In genomic region chr2:20106746-20107145, GRCh38 we compare ENCODE assay signal across 8 cellular contexts. TPM values are rescaled to one million over a fixed set of nuclear protein-coding genes. Genes with fewer than 3 reads are reported as not detected.
A peak's percentile ranks its signal among the peaks of the same experiment; 100 is the strongest.
DNase-seq lines count a peak whose midpoint lies in the region; ATAC-seq and TF ChIP-seq lines count a peak whose summit lies in the region.

No MANE protein-coding gene starts in this region.

- peak overlapping the region; percentile 64 for H3K4me3 Mint-ChIP-seq in WTC11

- no peaks in the 10 kb centered on the region for H4K20me1 ChIP-seq in osteoblast (ENCODE audit: insufficient read depth, low read length)

- peaks cover 43% of the 10 kb centered on the region for H3K27me3 Mint-ChIP-seq in WTC11 (ENCODE audit: low read depth)

- DNase-seq in DMS79 treated with DMSO at 0.1 percent for 48 hours (lab: John Stamatoyannopoulos, UW) (peak; percentile 39), WTC11 (ENCODE audit: low spot score) (peak; percentile 91), osteoblast (ENCODE audit: insufficient read length, low spot score, missing footprints) (no peak), SW480 (ENCODE audit: low spot score) (no peak), AG20443 (ENCODE audit: low spot score) (no peak)

- WGBS in esophagus, 2 donors: 18 to 22% methylated on average over 29 to 34 of the region's 34 CpGs

- H3K27me3 ChIP-seq in esophagus (ENCODE audit: control insufficient read depth in 1 of 2, insufficient read depth in 2 of 2, low read length in 2 of 2) (no peaks in the 10 kb centered on the region), osteoblast (ENCODE audit: insufficient read depth, low read length) (no peaks in the 10 kb centered on the region)

- H3K27ac Mint-ChIP-seq in WTC11: no peak overlapping the region

- CTCF ChIA-PET in WTC11 (lab: Charles Lee): interaction anchor here (0.6 to 3.8 kb wide), 32 partner anchors 8 to 340 kb away, joined by 3 to 38 read pairs (median 6); partner anchors contain the start of genes LAPTM4A, RHOB, SDC1 and WDR35

- POLR2A ChIA-PET in WTC11 (lab: Charles Lee): interaction anchor here (1.3 kb wide), 1 partner anchor 119 kb away, joined by 3 read pairs; the partner anchor contains the start of gene SDC1

- peaks cover 0 to 3% of the 10 kb centered on the region in 2 donors for H3K9me3 ChIP-seq in esophagus (ENCODE audit: control insufficient read depth in 2 of 2, insufficient read depth in 1 of 2, low read depth in 1 of 2, low read length in 1 of 2)
- H3K9me3 ChIP-seq in osteoblast (ENCODE audit: low read depth, low read length): no peaks in the 10 kb centered on the region

- peaks cover 0 to 13% of the 10 kb centered on the region in 2 donors for H3K4me1 ChIP-seq in esophagus (ENCODE audit: control insufficient read depth in 2 of 2, insufficient read depth in 2 of 2, low read length in 1 of 2)
- H3K4me1 ChIP-seq in osteoblast (ENCODE audit: insufficient read depth, low read length): no peaks in the 10 kb centered on the region

- H3K4me1 Mint-ChIP-seq in WTC11: peaks cover 7% of the 10 kb centered on the region

- H3K36me3 ChIP-seq in esophagus (ENCODE audit: control insufficient read depth in 2 of 2, insufficient read depth in 2 of 2, low read length in 1 of 2) (no peaks in the 10 kb centered on the region), osteoblast (ENCODE audit: insufficient read depth, low read length) (no peaks in the 10 kb centered on the region)

- H3K4me2 ChIP-seq in osteoblast (ENCODE audit: insufficient read depth, low read length): peak overlapping the region; percentile 48

- H3K36me3 Mint-ChIP-seq in WTC11: no peaks in the 10 kb centered on the region; the same call in 1 of the 2 replicates

- peak overlapping the region; percentile 7 to 34 for H3K4me3 ChIP-seq in esophagus (ENCODE audit: low read depth in 1 of 2, low read length in 2 of 2)
- H3K4me3 ChIP-seq in osteoblast (ENCODE audit: insufficient read depth, low read length): peak overlapping the region; percentile 60

- peak overlapping the region; percentile 89 for H2AFZ ChIP-seq in osteoblast (ENCODE audit: low read length)

- TF ChIP-seq CTCF in WTC11 (IDR thresholded peaks at IDR 0.05): peak; percentile 55
- peak; percentile 29 for TF ChIP-seq CTCF in osteoblast (IDR thresholded peaks at IDR 0.05; ENCODE audit: extremely low read depth, low read depth, low read length)

- ATAC-seq in WTC11: peak; percentile 92
- no peak for ATAC-seq in GM18861 (IDR thresholded peaks at IDR 0.05; ENCODE audit: unreplicated experiment)
- ATAC-seq in HG03025 (IDR thresholded peaks at IDR 0.05; ENCODE audit: low FRiP score, unreplicated experiment): no peak

- no peaks in the 10 kb centered on the region for H3K79me2 ChIP-seq in osteoblast (ENCODE audit: insufficient read depth, low read length)

- H3K27ac ChIP-seq in esophagus (ENCODE audit: low read depth in 2 of 2, low read length in 1 of 2) (peak overlapping the region in 1 of 2 donors; percentile 11), osteoblast (ENCODE audit: low read depth, low read length) (no peak overlapping the region)

- H3K9me3 Mint-ChIP-seq in WTC11: peaks cover 11% of the 10 kb centered on the region; the same call in 1 of the 2 replicates

TF ChIP-seq in WTC11, 78 proteins besides CTCF, POLR2A, EP300 and RAD21 (continues in another document):
- TF ChIP-seq, protein P1, sequence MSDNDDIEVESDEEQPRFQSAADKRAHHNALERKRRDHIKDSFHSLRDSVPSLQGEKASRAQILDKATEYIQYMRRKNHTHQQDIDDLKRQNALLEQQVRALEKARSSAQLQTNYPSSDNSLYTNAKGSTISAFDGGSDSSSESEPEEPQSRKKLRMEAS (CRISPR knock-in tag; IDR thresholded peaks at IDR 0.05): peak; percentile 98
- TF ChIP-seq GABPB1 (CRISPR knock-in tag; IDR thresholded peaks at IDR 0.05) (no peak), CREB1 (CRISPR knock-in tag; IDR thresholded peaks at IDR 0.05) (no peak), ZNF263 (CRISPR knock-in tag; IDR thresholded peaks at IDR 0.05; ENCODE audit: low read depth) (peak; percentile 40; the same call in 1 of the 2 replicates), USF1 (CRISPR knock-in tag; IDR thresholded peaks at IDR 0.05) (peak; percentile 60; the same call in 1 of the 2 replicates), RELA (CRISPR knock-in tag; IDR thresholded peaks at IDR 0.05; ENCODE audit: borderline replicate concordance) (no peak; the same call in 1 of the 2 replicates), ZNF396 (CRISPR knock-in tag; IDR thresholded peaks at IDR 0.05; ENCODE audit: borderline replicate concordance) (no peak), NR1H2 (CRISPR knock-in tag; IDR thresholded peaks at IDR 0.05) (no peak), GRHL2 (CRISPR knock-in tag; IDR thresholded peaks at IDR 0.05; ENCODE audit: insufficient replicate concordance, severe bottlenecking) (no peak), HMGA2 (CRISPR knock-in tag; IDR thresholded peaks at IDR 0.05) (no peak), NR3C1 (CRISPR knock-in tag; conservative IDR thresholded peaks at IDR 0.05; ENCODE audit: low read depth) (0 out of 2 replicates have a peak, but pooled peaks have one; percentile 75), CREM (CRISPR knock-in tag; IDR thresholded peaks at IDR 0.05) (peak; percentile 67; the same call in 1 of the 2 replicates), NFE2L1 (CRISPR knock-in tag; IDR thresholded peaks at IDR 0.05) (peak; percentile 60; the same call in 1 of the 2 replicates), TEAD1 (CRISPR knock-in tag; IDR thresholded peaks at IDR 0.05) (peak; percentile 87), CDX4 (CRISPR knock-in tag; IDR thresholded peaks at IDR 0.05; ENCODE audit: borderline replicate concordance) (no peak), EMX1 (CRISPR knock-in tag; IDR thresholded peaks at IDR 0.05) (no peak)
- TF ChIP-seq, protein P2, sequence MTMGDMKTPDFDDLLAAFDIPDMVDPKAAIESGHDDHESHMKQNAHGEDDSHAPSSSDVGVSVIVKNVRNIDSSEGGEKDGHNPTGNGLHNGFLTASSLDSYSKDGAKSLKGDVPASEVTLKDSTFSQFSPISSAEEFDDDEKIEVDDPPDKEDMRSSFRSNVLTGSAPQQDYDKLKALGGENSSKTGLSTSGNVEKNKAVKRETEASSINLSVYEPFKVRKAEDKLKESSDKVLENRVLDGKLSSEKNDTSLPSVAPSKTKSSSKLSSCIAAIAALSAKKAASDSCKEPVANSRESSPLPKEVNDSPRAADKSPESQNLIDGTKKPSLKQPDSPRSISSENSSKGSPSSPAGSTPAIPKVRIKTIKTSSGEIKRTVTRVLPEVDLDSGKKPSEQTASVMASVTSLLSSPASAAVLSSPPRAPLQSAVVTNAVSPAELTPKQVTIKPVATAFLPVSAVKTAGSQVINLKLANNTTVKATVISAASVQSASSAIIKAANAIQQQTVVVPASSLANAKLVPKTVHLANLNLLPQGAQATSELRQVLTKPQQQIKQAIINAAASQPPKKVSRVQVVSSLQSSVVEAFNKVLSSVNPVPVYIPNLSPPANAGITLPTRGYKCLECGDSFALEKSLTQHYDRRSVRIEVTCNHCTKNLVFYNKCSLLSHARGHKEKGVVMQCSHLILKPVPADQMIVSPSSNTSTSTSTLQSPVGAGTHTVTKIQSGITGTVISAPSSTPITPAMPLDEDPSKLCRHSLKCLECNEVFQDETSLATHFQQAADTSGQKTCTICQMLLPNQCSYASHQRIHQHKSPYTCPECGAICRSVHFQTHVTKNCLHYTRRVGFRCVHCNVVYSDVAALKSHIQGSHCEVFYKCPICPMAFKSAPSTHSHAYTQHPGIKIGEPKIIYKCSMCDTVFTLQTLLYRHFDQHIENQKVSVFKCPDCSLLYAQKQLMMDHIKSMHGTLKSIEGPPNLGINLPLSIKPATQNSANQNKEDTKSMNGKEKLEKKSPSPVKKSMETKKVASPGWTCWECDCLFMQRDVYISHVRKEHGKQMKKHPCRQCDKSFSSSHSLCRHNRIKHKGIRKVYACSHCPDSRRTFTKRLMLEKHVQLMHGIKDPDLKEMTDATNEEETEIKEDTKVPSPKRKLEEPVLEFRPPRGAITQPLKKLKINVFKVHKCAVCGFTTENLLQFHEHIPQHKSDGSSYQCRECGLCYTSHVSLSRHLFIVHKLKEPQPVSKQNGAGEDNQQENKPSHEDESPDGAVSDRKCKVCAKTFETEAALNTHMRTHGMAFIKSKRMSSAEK (CRISPR knock-in tag; IDR thresholded peaks at IDR 0.05; ENCODE audit: borderline replicate concordance): no peak
- TF ChIP-seq, protein P3, sequence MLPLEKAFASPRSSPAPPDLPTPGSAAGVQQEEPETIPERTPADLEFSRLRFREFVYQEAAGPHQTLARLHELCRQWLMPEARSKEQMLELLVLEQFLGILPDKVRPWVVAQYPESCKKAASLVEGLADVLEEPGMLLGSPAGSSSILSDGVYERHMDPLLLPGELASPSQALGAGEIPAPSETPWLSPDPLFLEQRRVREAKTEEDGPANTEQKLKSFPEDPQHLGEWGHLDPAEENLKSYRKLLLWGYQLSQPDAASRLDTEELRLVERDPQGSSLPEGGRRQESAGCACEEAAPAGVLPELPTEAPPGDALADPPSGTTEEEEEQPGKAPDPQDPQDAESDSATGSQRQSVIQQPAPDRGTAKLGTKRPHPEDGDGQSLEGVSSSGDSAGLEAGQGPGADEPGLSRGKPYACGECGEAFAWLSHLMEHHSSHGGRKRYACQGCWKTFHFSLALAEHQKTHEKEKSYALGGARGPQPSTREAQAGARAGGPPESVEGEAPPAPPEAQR (CRISPR knock-in tag; IDR thresholded peaks at IDR 0.05): no peak
- TF ChIP-seq, protein P4, sequence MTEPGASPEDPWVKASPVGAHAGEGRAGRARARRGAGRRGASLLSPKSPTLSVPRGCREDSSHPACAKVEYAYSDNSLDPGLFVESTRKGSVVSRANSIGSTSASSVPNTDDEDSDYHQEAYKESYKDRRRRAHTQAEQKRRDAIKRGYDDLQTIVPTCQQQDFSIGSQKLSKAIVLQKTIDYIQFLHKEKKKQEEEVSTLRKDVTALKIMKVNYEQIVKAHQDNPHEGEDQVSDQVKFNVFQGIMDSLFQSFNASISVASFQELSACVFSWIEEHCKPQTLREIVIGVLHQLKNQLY (CRISPR knock-in tag; IDR thresholded peaks at IDR 0.05): no peak

RNA-seq across cellular contexts. Expression of gene LAPTM4A, which starts 55.3 kb away (rescaled TPM):
- total RNA-seq in WTC11 (2021): 163 to 166 TPM (median 165 TPM) in 3 replicates
- 100 to 1,000 TPM in 1 of 2 donors, 10 to 100 TPM in 1; 57.7 to 148 TPM for polyA plus RNA-seq in esophagus
- total RNA-seq in osteoblast: 249 and 275 TPM in 2 replicates

Comparison
In these comparisons a context has a peak if more than half of its experiments do, and no peak if none do; other contexts are left out.
1. DNase-seq: peak in DMS79 treated with DMSO at 0.1 percent for 48 hours (single experiment) and WTC11 (single experiment); none in osteoblast (single experiment), SW480 (single experiment) and AG20443 (single experiment).